10 cellular contexts compared by ENCODE assay signal in the genomic region with DNA sequence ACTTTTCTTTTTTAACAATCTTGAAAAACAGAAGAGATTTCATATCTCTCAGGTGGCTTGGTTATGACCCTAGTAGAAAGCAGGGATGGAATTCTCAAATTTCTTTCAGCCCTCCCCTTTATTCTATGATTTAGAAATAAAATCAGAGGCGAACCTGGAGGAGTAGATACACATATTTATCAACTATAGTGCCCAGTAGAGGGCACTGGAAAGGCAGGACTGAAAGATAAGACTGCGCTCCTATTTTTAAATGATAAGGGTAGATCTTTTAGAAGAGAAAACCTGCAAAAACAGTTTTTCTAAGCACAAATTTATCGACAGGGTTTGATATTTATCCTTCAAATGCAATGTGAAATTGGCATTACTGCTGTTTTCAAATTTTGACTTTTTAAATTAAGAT.
DNase-seq lines count a peak whose midpoint lies in the region; ATAC-seq and TF ChIP-seq lines count a peak whose summit lies in the region.
"Had no signal": no experiment of that assay in that cellular context is flagged by ENCODE, and none has a peak within 500 bp of the region (broad histone marks: within the 10 kb centered on the region; RNA-seq: fewer than 3 reads in every experiment).

No MANE protein-coding gene starts in this region.

- H3K36me3 Mint-ChIP-seq in MCF 10A (ENCODE audit: insufficient read depth, unreplicated experiment): peaks cover 4% of the 10 kb centered on the region
- H3K36me3 Mint-ChIP-seq: CD8-positive, alpha-beta T cell had no signal

- DNase-seq in MCF 10A (ENCODE audit: unreplicated experiment) (peak; percentile 43), breast epithelium (ENCODE audit: low spot score in 2 of 2) (no peak), NCI-H69 (lab: John Stamatoyannopoulos, UW) (peak; percentile 69), epithelial cell of proximal tubule (ENCODE audit: low read depth) (no peak), upper lobe of right lung (no peak), islet precursor cell (no peak), posterior cingulate gyrus (no peak), NCI-H2227 treated with DMSO at 0.1 percent for 48 hours (lab: John Stamatoyannopoulos, UW) (no peak)
- DNase-seq: CD8-positive, alpha-beta T cell; effector memory CD4-positive, alpha-beta T cell had no signal

- no peak overlapping the region for H3K27ac Mint-ChIP-seq in MCF 10A (ENCODE audit: low read depth, unreplicated experiment)
- H3K27ac Mint-ChIP-seq: CD8-positive, alpha-beta T cell had no signal

- intact Hi-C loops in MCF 10A (cut with micrococcal nuclease) (loop anchor here (2.0 to 10.0 kb wide), 2 partner anchors 162 to 654 kb away; no protein-coding TSS in a partner anchor), breast epithelium (cut with DNase I; ENCODE audit: low total_unique reads) (no loop called here), upper lobe of right lung (cut with DNase I) (no loop called here), posterior cingulate gyrus (cut with DNase I) (no loop called here)

- H3K4me1 ChIP-seq in breast epithelium (no peaks in the 10 kb centered on the region), upper lobe of right lung (no peaks in the 10 kb centered on the region)

- no peaks in the 10 kb centered on the region for H3K9me3 Mint-ChIP-seq in MCF 10A (ENCODE audit: unreplicated experiment)
- H3K9me3 Mint-ChIP-seq: CD8-positive, alpha-beta T cell had no signal

- H3K27ac ChIP-seq in breast epithelium (no peak overlapping the region), upper lobe of right lung (no peak overlapping the region)

- POLR2A ChIA-PET in MCF 10A (lab: Yijun Ruan, JAX): no interaction called here

- peaks cover 27% of the 10 kb centered on the region for H3K4me1 Mint-ChIP-seq in MCF 10A (ENCODE audit: insufficient read depth, unreplicated experiment)

- CTCF ChIA-PET in MCF 10A (lab: Yijun Ruan, JAX): interaction anchor here (0.8 to 2.0 kb wide), 8 partner anchors 9 to 1182 kb away, joined by 3 to 7 read pairs (median 4); no protein-coding TSS in a partner anchor

- TF ChIP-seq CTCF in MCF 10A (IDR thresholded peaks at IDR 0.05; ENCODE audit: unreplicated experiment) (peak; percentile 32), breast epithelium (IDR thresholded peaks at IDR 0.05) (no peak), epithelial cell of proximal tubule (conservative IDR thresholded peaks at IDR 0.05; ENCODE audit: low read depth, low read length) (peak; percentile 66), upper lobe of right lung (IDR thresholded peaks at IDR 0.05) (peak; percentile 27)

- no peak for TF ChIP-seq POLR2A in breast epithelium (IDR thresholded peaks at IDR 0.05)

- H3K4me3 Mint-ChIP-seq in MCF 10A (ENCODE audit: unreplicated experiment): no peak overlapping the region
- H3K4me3 Mint-ChIP-seq: CD8-positive, alpha-beta T cell had no signal

- H3K9me3 ChIP-seq in breast epithelium: no peaks in the 10 kb centered on the region
- no peaks in the 10 kb centered on the region for H3K9me3 ChIP-seq in upper lobe of right lung

- H3K36me3 ChIP-seq in breast epithelium (no peaks in the 10 kb centered on the region), upper lobe of right lung (no peaks in the 10 kb centered on the region)

- H3K27me3 ChIP-seq in breast epithelium (no peaks in the 10 kb centered on the region), upper lobe of right lung (no peaks in the 10 kb centered on the region)

- H3K4me3 ChIP-seq in breast epithelium (no peak overlapping the region), epithelial cell of proximal tubule (ENCODE audit: low read depth, low read length) (no peak overlapping the region), upper lobe of right lung (no peak overlapping the region)

- H3K27me3 Mint-ChIP-seq in MCF 10A (ENCODE audit: insufficient read depth, unreplicated experiment): no peaks in the 10 kb centered on the region

- BruUV-seq in MCF 10A (replicated peaks; lab: Mats Ljungman, UMichigan): no TSS peak

- ATAC-seq in upper lobe of right lung: no peak
- ATAC-seq: CD8-positive, alpha-beta T cell had no signal

Comparison
In these comparisons a context has a peak if more than half of its experiments do, and no peak if none do; other contexts are left out.
1. DNase-seq: peak in MCF 10A (single experiment) and NCI-H69 (single experiment); none in breast epithelium (0 of 2), epithelial cell of proximal tubule (single experiment), upper lobe of right lung (single experiment), islet precursor cell (single experiment), posterior cingulate gyrus (0 of 10) and NCI-H2227 treated with DMSO at 0.1 percent for 48 hours (single experiment).
2. CTCF ChIP-seq: peak in MCF 10A (single experiment), epithelial cell of proximal tubule (single experiment) and upper lobe of right lung (single experiment); none in breast epithelium (0 of 3).